Comparison of ENCODE assay signal across 8 cellular contexts in genomic region chr12:108511633-108512540, GRCh38. TPM values are rescaled to one million over a fixed set of nuclear protein-coding genes. Genes with fewer than 3 reads are reported as not detected.
DNase-seq lines count a peak whose midpoint lies in the region; ATAC-seq and TF ChIP-seq lines count a peak whose summit lies in the region.

No MANE protein-coding gene starts in this region.

- no peak overlapping the region for H3K4me3 Mint-ChIP-seq in Caco-2 (ENCODE audit: unreplicated experiment)
- H3K4me3 Mint-ChIP-seq in activated CD4-positive, alpha-beta memory T cell treated with anti-CD3 and anti-CD28 coated beads, Interleukin-2, amount 10 ng/mL, durations not matched to agents 7 days and 5 days, result peak overlapping the region; percentile 6
- H3K4me3 Mint-ChIP-seq in mesothelial cell of epicardium, result peak overlapping the region; percentile 41

- H3K4me1 ChIP-seq in Caco-2, result no peaks in the 10 kb centered on the region

- DNase-seq in Caco-2, result peak; percentile 66 to 77
- peak; percentile 65 for DNase-seq in HFF-Myc (ENCODE audit: extremely low read depth, low read depth)
- DNase-seq in NCI-H524 (lab: John Stamatoyannopoulos, UW), result peak; percentile 67 to 81
- peak; percentile 79 for DNase-seq in activated CD4-positive, alpha-beta memory T cell treated with anti-CD3 and anti-CD28 coated beads, Interleukin-2, amount 10 ng/mL, durations not matched to agents 7 days and 5 days
- DNase-seq in effector CD8-positive, alpha-beta T cell (lab: John Stamatoyannopoulos, UW), result peak; percentile 66
- DNase-seq in mesothelial cell of epicardium (ENCODE audit: low spot score in 2 of 2, unreplicated experiment in 2 of 2), result peak; percentile 49 to 82
- peak; percentile 48 to 58 for DNase-seq in stimulated activated CD8-positive, alpha-beta memory T cell treated with anti-CD3 and anti-CD28 coated beads, Interleukin-2, amount 100 ng/mL, for 1 hour (ENCODE audit: low read depth in 2 of 2)

- TF ChIP-seq CTCF in Caco-2 (IDR thresholded peaks at IDR 0.05; ENCODE audit: insufficient read depth in 1 of 2, low read depth in 1 of 2, low read length in 1 of 2, severe bottlenecking in 1 of 2, unreplicated experiment in 1 of 2) (peak; percentile 78 to 89), HFF-Myc (IDR thresholded peaks at IDR 0.05; ENCODE audit: low read depth, low read length, missing control alignments) (peak; percentile 89), mesothelial cell of epicardium (IDR thresholded peaks at IDR 0.05; ENCODE audit: unreplicated experiment) (peak; percentile 96)

- no peaks in the 10 kb centered on the region for H3K36me3 ChIP-seq in Caco-2 (ENCODE audit: control insufficient read depth, insufficient read depth, low read length)

- H3K9me3 ChIP-seq in Caco-2, result no peaks in the 10 kb centered on the region; the same call in 1 of the 2 replicates

- POLR2A ChIA-PET in Caco-2 (lab: Charles Lee), result no interaction called here
- POLR2A ChIA-PET in activated CD4-positive, alpha-beta memory T cell treated with anti-CD3 and anti-CD28 coated beads, Interleukin-2, amount 10 ng/mL, durations not matched to agents 7 days and 5 days (lab: Charles Lee), result interaction anchor here (0.9 to 2.5 kb wide), 2 partner anchors 49 to 346 kb away, joined by 4 to 9 read pairs; partner anchors contain the start of genes ISCU, SART3 and SSH1

- intact Hi-C loops in Caco-2 (cut with micrococcal nuclease; ENCODE audit: unreplicated experiment), result loop anchor here (1.0 to 10.0 kb wide), 5 partner anchors 55 to 594 kb away; no protein-coding TSS in a partner anchor

- H3K36me3 Mint-ChIP-seq in Caco-2 (ENCODE audit: insufficient read depth, unreplicated experiment) (peaks cover 28% of the 10 kb centered on the region), mesothelial cell of epicardium (no peaks in the 10 kb centered on the region)
- H3K36me3 Mint-ChIP-seq in activated CD4-positive, alpha-beta memory T cell treated with anti-CD3 and anti-CD28 coated beads, Interleukin-2, amount 10 ng/mL, durations not matched to agents 7 days and 5 days (ENCODE audit: low read depth), result no peaks in the 10 kb centered on the region

- H3K9me3 Mint-ChIP-seq in Caco-2 (ENCODE audit: unreplicated experiment) (no peaks in the 10 kb centered on the region), mesothelial cell of epicardium (peaks cover 3% of the 10 kb centered on the region)
- no peaks in the 10 kb centered on the region for H3K9me3 Mint-ChIP-seq in activated CD4-positive, alpha-beta memory T cell treated with anti-CD3 and anti-CD28 coated beads, Interleukin-2, amount 10 ng/mL, durations not matched to agents 7 days and 5 days

- H3K4me3 ChIP-seq in Caco-2 (ENCODE audit: low read depth, low read length), result no peak overlapping the region
- H3K4me3 ChIP-seq in HFF-Myc (replicated peaks; ENCODE audit: low read depth, low read length), result no peak overlapping the region

- no peaks in the 10 kb centered on the region for H3K27me3 ChIP-seq in Caco-2 (replicated peaks; ENCODE audit: control insufficient read depth, insufficient read depth, low read length)

- CTCF ChIA-PET in Caco-2 (lab: Charles Lee), result interaction anchor here (0.6 to 1.0 kb wide), 4 partner anchors 50 to 825 kb away, joined by 3 to 4 read pairs (median 4); partner anchors contain the start of gene ISCU
- CTCF ChIA-PET in activated CD4-positive, alpha-beta memory T cell treated with anti-CD3 and anti-CD28 coated beads, Interleukin-2, amount 10 ng/mL, durations not matched to agents 7 days and 5 days (lab: Charles Lee), result interaction anchor here (0.9 to 1.7 kb wide), 20 partner anchors 11 to 836 kb away, joined by 3 to 8 read pairs (median 4); no protein-coding TSS in a partner anchor

- no peak overlapping the region for H3K27ac Mint-ChIP-seq in Caco-2 (ENCODE audit: unreplicated experiment)
- no peak overlapping the region for H3K27ac Mint-ChIP-seq in activated CD4-positive, alpha-beta memory T cell treated with anti-CD3 and anti-CD28 coated beads, Interleukin-2, amount 10 ng/mL, durations not matched to agents 7 days and 5 days
- no peak overlapping the region for H3K27ac Mint-ChIP-seq in mesothelial cell of epicardium

- H3K4me1 Mint-ChIP-seq in Caco-2 (ENCODE audit: low read depth, unreplicated experiment) (peaks cover 12% of the 10 kb centered on the region), mesothelial cell of epicardium (peaks cover 18% of the 10 kb centered on the region)
- H3K4me1 Mint-ChIP-seq in activated CD4-positive, alpha-beta memory T cell treated with anti-CD3 and anti-CD28 coated beads, Interleukin-2, amount 10 ng/mL, durations not matched to agents 7 days and 5 days, result peaks cover 39% of the 10 kb centered on the region

- H3K27me3 Mint-ChIP-seq in Caco-2 (ENCODE audit: insufficient read depth, unreplicated experiment) (peaks cover 6% of the 10 kb centered on the region), mesothelial cell of epicardium (ENCODE audit: low read depth) (peaks cover 11% of the 10 kb centered on the region)
- H3K27me3 Mint-ChIP-seq in activated CD4-positive, alpha-beta memory T cell treated with anti-CD3 and anti-CD28 coated beads, Interleukin-2, amount 10 ng/mL, durations not matched to agents 7 days and 5 days, result no peaks in the 10 kb centered on the region

- no peak for ATAC-seq in HG02678 (IDR thresholded peaks at IDR 0.05; ENCODE audit: unreplicated experiment)

- BruUV-seq in Caco-2 (replicated peaks; lab: Mats Ljungman, UMichigan), result no TSS peak

RNA-seq across cellular contexts. Expression of gene FICD, which starts 3.2 kb away (rescaled TPM):
- total RNA-seq in Caco-2 (2022) (2.8 and 3.6 TPM in 2 replicates), mesothelial cell of epicardium (2.8 to 3.6 TPM (median 2.9 TPM) in 3 replicates)
- 1 to 10 TPM; 6.3 to 7.1 TPM for total RNA-seq in activated CD4-positive, alpha-beta memory T cell treated with anti-CD3 and anti-CD28 coated beads, Interleukin-2, amount 10 ng/mL, durations not matched to agents 7 days and 5 days

RNA-seq across cellular contexts. Expression of gene SART3, which starts 49.1 kb away (rescaled TPM):
- total RNA-seq in Caco-2 (2022) (77.3 and 79.2 TPM in 2 replicates), mesothelial cell of epicardium (77.7 to 82.5 TPM (median 77.7 TPM) in 3 replicates)
- 10 to 100 TPM; 68.9 to 70.3 TPM for total RNA-seq in activated CD4-positive, alpha-beta memory T cell treated with anti-CD3 and anti-CD28 coated beads, Interleukin-2, amount 10 ng/mL, durations not matched to agents 7 days and 5 days

RNA-seq across cellular contexts. Expression of gene ISCU, which starts 50.5 kb away (rescaled TPM):
- total RNA-seq in Caco-2 (2022) (70.1 and 86.9 TPM in 2 replicates), mesothelial cell of epicardium (64.9 to 66.0 TPM (median 65.8 TPM) in 3 replicates)
- 10 to 100 TPM; 69.9 to 74.1 TPM for total RNA-seq in activated CD4-positive, alpha-beta memory T cell treated with anti-CD3 and anti-CD28 coated beads, Interleukin-2, amount 10 ng/mL, durations not matched to agents 7 days and 5 days
